ENCODE assay signal across 11 cellular contexts in the genomic region with DNA sequence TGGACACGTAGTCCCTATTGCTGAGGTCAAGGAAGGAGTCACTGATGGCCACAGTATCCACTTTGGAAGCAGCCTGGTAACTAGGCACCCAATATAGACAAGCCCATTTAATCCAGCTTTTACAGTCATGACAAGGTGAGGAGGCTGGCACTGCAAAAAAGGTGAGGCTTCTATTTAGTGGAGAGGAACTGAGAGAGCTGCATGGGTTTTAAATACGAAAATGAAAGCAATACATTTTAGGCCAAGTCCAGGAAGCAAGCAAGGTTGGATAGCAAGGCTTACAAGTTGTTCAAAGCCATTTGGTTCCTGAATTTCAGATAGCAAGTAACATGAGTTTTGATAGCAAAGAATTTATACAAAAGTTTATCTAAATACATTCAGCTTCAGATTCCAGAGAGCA.
A peak's percentile ranks its signal among the peaks of the same experiment; 100 is the strongest.
DNase-seq lines count a peak whose midpoint lies in the region; ATAC-seq and FAIRE-seq lines count a peak whose summit lies in the region.
"Had no signal": no experiment of that assay in that cellular context is flagged by ENCODE, and none has a peak within 500 bp of the region (broad histone marks: within the 10 kb centered on the region; RNA-seq: fewer than 3 reads in every experiment).

No MANE protein-coding gene starts in this region.

- H3K4me3 ChIP-seq in CD4-positive, alpha-beta memory T cell (ENCODE audit: low read length in 2 of 2): no peak overlapping the region
- H3K4me3 ChIP-seq: right atrium auricular region had no signal

- H3K36me3 ChIP-seq in CD4-positive, alpha-beta memory T cell (ENCODE audit: insufficient read depth, low read length): no peaks in the 10 kb centered on the region
- H3K36me3 ChIP-seq: right atrium auricular region had no signal

- no peaks in the 10 kb centered on the region for H3K27me3 ChIP-seq in CD4-positive, alpha-beta memory T cell (ENCODE audit: insufficient read depth, low read length)
- H3K27me3 ChIP-seq: right atrium auricular region had no signal

- H3K27ac ChIP-seq in CD4-positive, alpha-beta memory T cell (ENCODE audit: low read depth, low read length): no peak overlapping the region
- H3K27ac ChIP-seq: right atrium auricular region had no signal

- intact Hi-C loops in CD4-positive, alpha-beta memory T cell (cut with micrococcal nuclease): no loop called here
- intact Hi-C loops in Right ventricle myocardium superior (cut with DNase I): no loop called here

- H3K4me1 Mint-ChIP-seq in activated CD4-positive, alpha-beta T cell treated with anti-CD3 and anti-CD28 coated beads, Interleukin-2, amount 10 ng/mL, durations not matched to agents 7 days and 5 days: peaks cover 12% of the 10 kb centered on the region
- peaks cover 8 to 17% (median 11%) of the 10 kb centered on the region in 4 donors for H3K4me1 Mint-ChIP-seq in CD4-positive, alpha-beta memory T cell

- peaks cover 1% of the 10 kb centered on the region for H3K36me3 Mint-ChIP-seq in activated CD4-positive, alpha-beta T cell treated with anti-CD3 and anti-CD28 coated beads, Interleukin-2, amount 10 ng/mL, durations not matched to agents 7 days and 5 days (ENCODE audit: low read depth)
- H3K36me3 Mint-ChIP-seq in CD4-positive, alpha-beta memory T cell: no peaks in the 10 kb centered on the region

- POLR2A ChIA-PET in activated CD4-positive, alpha-beta T cell treated with anti-CD3 and anti-CD28 coated beads, Interleukin-2, amount 10 ng/mL, durations not matched to agents 7 days and 5 days (lab: Charles Lee): no interaction called here
- POLR2A ChIA-PET in CD4-positive, alpha-beta memory T cell (lab: Charles Lee; ENCODE audit: partially characterized antibody): no interaction called here

- no peaks in the 10 kb centered on the region for H3K9me3 ChIP-seq in CD4-positive, alpha-beta memory T cell (ENCODE audit: control insufficient read depth in 1 of 2, low read length in 2 of 2)
- H3K9me3 ChIP-seq: right atrium auricular region had no signal

- DNase-seq in activated CD4-positive, alpha-beta T cell treated with anti-CD3 and anti-CD28 coated beads, Interleukin-2, amount 10 ng/mL, durations not matched to agents 7 days and 5 days: peak; percentile 6
- no peak for DNase-seq in activated CD4-positive, alpha-beta T cell treated with anti-CD3 and anti-CD28 coated beads, Interleukin-2, amount 50 U/mL, for 48 hours
- DNase-seq in urothelium cell line (ENCODE audit: low spot score) (no peak), Right ventricle myocardium superior (no peak), HTR-8/SVneo (ENCODE audit: insufficient read length, low spot score) (no peak)
- DNase-seq in CD4-positive, alpha-beta memory T cell: no peak
- DNase-seq: midbrain had no signal

- peak overlapping the region; percentile 38 for H3K27ac Mint-ChIP-seq in activated CD4-positive, alpha-beta T cell treated with anti-CD3 and anti-CD28 coated beads, Interleukin-2, amount 10 ng/mL, durations not matched to agents 7 days and 5 days
- peak overlapping the region in 1 of 7 donors; percentile 13 for H3K27ac Mint-ChIP-seq in CD4-positive, alpha-beta memory T cell

- FAIRE-seq in urothelium cell line (lab: Jason Lieb, UNC) (peak; percentile 42), HTR-8/SVneo (lab: Jason Lieb, UNC) (no peak)
- FAIRE-seq: A204.1 had no signal

- ATAC-seq in HG02588 (IDR thresholded peaks at IDR 0.05; ENCODE audit: unreplicated experiment) (peak; percentile 95), HG03439 (IDR thresholded peaks at IDR 0.05; ENCODE audit: unreplicated experiment) (peak; percentile 93), Right ventricle myocardium superior (ENCODE audit: poor library complexity) (no peak)

- no peak overlapping the region for H3K4me3 Mint-ChIP-seq in activated CD4-positive, alpha-beta T cell treated with anti-CD3 and anti-CD28 coated beads, Interleukin-2, amount 10 ng/mL, durations not matched to agents 7 days and 5 days
- peak overlapping the region in 2 of 8 donors; percentile 28 to 45 for H3K4me3 Mint-ChIP-seq in CD4-positive, alpha-beta memory T cell

- peaks cover 7% of the 10 kb centered on the region for H3K27me3 Mint-ChIP-seq in activated CD4-positive, alpha-beta T cell treated with anti-CD3 and anti-CD28 coated beads, Interleukin-2, amount 10 ng/mL, durations not matched to agents 7 days and 5 days
- H3K27me3 Mint-ChIP-seq in CD4-positive, alpha-beta memory T cell: no peaks in the 10 kb centered on the region

- CTCF ChIA-PET in activated CD4-positive, alpha-beta T cell treated with anti-CD3 and anti-CD28 coated beads, Interleukin-2, amount 10 ng/mL, durations not matched to agents 7 days and 5 days (lab: Charles Lee): interaction anchor here (1.0 kb wide), 1 partner anchor 15 kb away, joined by 3 read pairs; no protein-coding TSS in a partner anchor
- CTCF ChIA-PET in CD4-positive, alpha-beta memory T cell (lab: Charles Lee; ENCODE audit: partially characterized antibody): no interaction called here

- H3K9me3 Mint-ChIP-seq in activated CD4-positive, alpha-beta T cell treated with anti-CD3 and anti-CD28 coated beads, Interleukin-2, amount 10 ng/mL, durations not matched to agents 7 days and 5 days: peaks cover 3% of the 10 kb centered on the region
- peaks cover 0 to 3% (median 0%) of the 10 kb centered on the region in 8 donors for H3K9me3 Mint-ChIP-seq in CD4-positive, alpha-beta memory T cell

- H3K4me1 ChIP-seq in CD4-positive, alpha-beta memory T cell (ENCODE audit: insufficient read depth, low read length): peaks cover 11% of the 10 kb centered on the region
- H3K4me1 ChIP-seq: right atrium auricular region had no signal
